In the genomic region with DNA sequence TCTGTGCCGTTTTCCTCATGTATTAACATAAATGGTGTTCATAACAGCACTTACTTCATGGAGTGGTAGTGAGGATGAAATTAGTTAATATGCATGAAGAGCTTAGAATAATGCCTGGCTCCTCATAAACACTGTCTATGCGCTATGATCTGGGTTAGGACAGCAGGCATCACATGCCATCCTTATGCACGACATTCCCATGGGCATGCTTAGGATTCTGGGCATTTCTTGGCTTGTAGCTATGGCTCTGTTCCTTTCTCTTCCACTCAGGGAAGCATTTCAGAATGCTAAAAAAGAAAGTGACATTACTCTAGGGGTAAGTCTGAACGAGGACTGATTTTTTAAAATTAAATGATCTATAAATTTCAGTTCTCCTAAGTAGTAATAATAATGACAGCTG, we compare ENCODE assay signal across 33 cellular contexts.
"Had no signal": no experiment of that assay in that cellular context is flagged by ENCODE, and none has a peak within 500 bp of the region (broad histone marks: within the 10 kb centered on the region; RNA-seq: fewer than 3 reads in every experiment).

No MANE protein-coding gene starts in this region.

- H3K36me3 ChIP-seq: adrenal gland, brain microvascular endothelial cell, breast epithelium had no signal

- H3K4me3 ChIP-seq: adrenal gland, body of pancreas, breast epithelium had no signal

- H3K27ac ChIP-seq: adrenal gland, brain microvascular endothelial cell, breast epithelium, VCaP had no signal

- DNase-seq: activated B cell treated with CpG ODN at 0.5 μM for 24 hours; activated CD4-positive, alpha-beta memory T cell treated with anti-CD3 and anti-CD28 coated beads for 36 hours; activated CD4-positive, alpha-beta T cell treated with anti-CD3 and anti-CD28 coated beads for 4 hours; activated CD4-positive, alpha-beta T cell treated with anti-CD3 and anti-CD28 coated beads, Interleukin-2, amount 10 ng/mL, durations not matched to agents 24 days and 14 days; activated CD4-positive, alpha-beta T cell treated with anti-CD3 and anti-CD28 coated beads, Interleukin-2, amount 50 U/mL, for 1 hour; activated CD4-positive, alpha-beta T cell treated with anti-CD3 and anti-CD28 coated beads, Interleukin-2, amount 50 U/mL, for 4 hours; activated CD4-positive, CD25-positive, alpha-beta regulatory T cell treated with anti-CD3 and anti-CD28 coated beads, Interleukin-2, amount 50 U/mL, for 72 hours; activated CD8-positive, alpha-beta memory T cell treated with anti-CD3 and anti-CD28 coated beads, Interleukin-2, amount 50 U/mL, for 4 hours; activated CD8-positive, alpha-beta T cell treated with anti-CD3 and anti-CD28 coated beads for 36 hours; activated effector memory CD4-positive, alpha-beta T cell treated with anti-CD3 and anti-CD28 coated beads, Interleukin-2, amount 50 U/mL, for 16 hours; activated gamma-delta T cell treated with Interleukin-2 at 50 U/mL for 16 hours; activated naive CD4-positive, alpha-beta T cell; activated naive CD4-positive, alpha-beta T cell treated with anti-CD3 and anti-CD28 coated beads for 36 hours; activated naive CD4-positive, alpha-beta T cell treated with anti-CD3 and anti-CD28 coated beads, Interleukin-2, amount 50 U/mL, for 16 hours; activated naive CD8-positive, alpha-beta T cell treated with anti-CD3 and anti-CD28 coated beads for 36 hours; activated T-cell treated with anti-CD3 and anti-CD28 coated beads for 4 hours; activated T-cell treated with anti-CD3 and anti-CD28 coated beads, Interleukin-2, amount 50 U/mL, for 1 hour; activated T-cell treated with anti-CD3 and anti-CD28 coated beads, Interleukin-2, amount 50 U/mL, for 4 hours; activated T-cell treated with anti-CD3 and anti-CD28 coated beads, Interleukin-2, amount 50 U/mL, for 72 hours; adrenal gland; amniotic stem cell; aorta; body of pancreas; brain microvascular endothelial cell; caudate nucleus; cerebellar nuclear complex; T-helper 1 cell; T-helper 2 cell; T-helper 9 cell had no signal

- H3K27me3 ChIP-seq: adrenal gland, body of pancreas, brain microvascular endothelial cell, breast epithelium had no signal

- ATAC-seq: activated CD8-positive, alpha-beta T cell treated with anti-CD3 and anti-CD28 coated beads for 36 hours; activated naive CD4-positive, alpha-beta T cell treated with anti-CD3 and anti-CD28 coated beads, Interleukin-2, amount 50 U/mL, for 72 hours; activated T-cell treated with anti-CD3 and anti-CD28 coated beads, Interleukin-2, amount 50 U/mL, for 4 hours; activated T-cell treated with anti-CD3 and anti-CD28 coated beads, Interleukin-2, amount 50 U/mL, for 72 hours; activated T-helper 17 cell treated with anti-CD3 and anti-CD28 coated beads, Interleukin-2, amount 50 U/mL, for 72 hours had no signal

- H3K9me3 ChIP-seq: adrenal gland, body of pancreas, breast epithelium had no signal

- H3K4me1 ChIP-seq: adrenal gland, breast epithelium had no signal
